ENCODE assay signal across 14 cellular contexts in the genomic region with DNA sequence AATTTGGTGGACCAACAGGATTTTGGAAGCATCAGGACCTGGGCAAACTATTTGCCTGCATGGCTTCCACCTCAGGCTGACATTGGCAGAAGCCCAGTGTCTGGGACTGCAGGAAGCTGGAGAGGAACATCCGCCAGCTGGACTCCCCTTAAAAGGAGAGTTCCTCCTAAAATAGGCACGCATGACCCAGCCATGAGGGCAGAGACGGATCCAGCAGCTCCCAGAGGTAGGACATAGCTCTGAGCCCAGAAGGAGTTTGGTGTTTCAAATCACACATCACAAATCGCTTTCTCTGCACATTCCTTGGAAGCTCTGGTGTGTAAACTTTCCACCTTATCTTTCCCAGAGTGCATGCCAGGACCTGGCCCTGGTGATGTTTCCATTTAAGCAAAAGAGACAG.
DNase-seq lines count a peak whose midpoint lies in the region; ATAC-seq and TF ChIP-seq lines count a peak whose summit lies in the region.
"Had no signal": no experiment of that assay in that cellular context is flagged by ENCODE, and none has a peak within 500 bp of the region (broad histone marks: within the 10 kb centered on the region; RNA-seq: fewer than 3 reads in every experiment).

No MANE protein-coding gene starts in this region.

- H3K9ac ChIP-seq in BLaER1: no peak overlapping the region

- TF ChIP-seq CTCF in coronary artery (IDR thresholded peaks at IDR 0.05) (no peak), psoas muscle (IDR thresholded peaks at IDR 0.05) (no peak)

- no peak overlapping the region for H3K27ac ChIP-seq in BLaER1
- H3K27ac ChIP-seq in coronary artery: peak overlapping the region in 1 of 2 donors; percentile 85
- no peak overlapping the region for H3K27ac ChIP-seq in psoas muscle
- H3K27ac ChIP-seq: esophagus squamous epithelium had no signal

- H3K27me3 ChIP-seq in BLaER1 (no peaks in the 10 kb centered on the region), psoas muscle (ENCODE audit: insufficient read depth in 3 of 3, low read length in 2 of 3) (no peaks in the 10 kb centered on the region)
- H3K27me3 ChIP-seq: esophagus squamous epithelium had no signal

- no peak for ATAC-seq in left colon
- peak; percentile 73 to 96 (median 84) for ATAC-seq in psoas muscle
- ATAC-seq: activated T-cell treated with anti-CD3 and anti-CD28 coated beads, Interleukin-2, amount 50 U/mL, for 72 hours had no signal

- peaks cover 23% of the 10 kb centered on the region for H3K4me1 ChIP-seq in BLaER1
- peaks cover 9% of the 10 kb centered on the region for H3K4me1 ChIP-seq in psoas muscle

- H3K36me3 ChIP-seq in BLaER1 (no peaks in the 10 kb centered on the region), psoas muscle (ENCODE audit: insufficient read depth in 1 of 2, low read depth in 1 of 2) (no peaks in the 10 kb centered on the region)
- H3K36me3 ChIP-seq: esophagus squamous epithelium had no signal

- intact Hi-C loops in left colon (cut with DNase I, micrococcal nuclease): no loop called here
- intact Hi-C loops in psoas muscle (cut with DNase I): no loop called here

- H3K4me3 ChIP-seq in BLaER1: no peak overlapping the region
- no peak overlapping the region for H3K4me3 ChIP-seq in coronary artery
- no peak overlapping the region for H3K4me3 ChIP-seq in psoas muscle
- H3K4me3 ChIP-seq: esophagus squamous epithelium had no signal

- H3K9me3 ChIP-seq in BLaER1: no peaks in the 10 kb centered on the region
- H3K9me3 ChIP-seq in psoas muscle: no peaks in the 10 kb centered on the region
- H3K9me3 ChIP-seq: esophagus squamous epithelium had no signal

- H3K4me2 ChIP-seq in BLaER1: 0 out of 2 replicates have a peak overlapping the region, but pooled peaks have one; percentile 17

- DNase-seq in coronary artery (ENCODE audit: low spot score): peak; percentile 78
- peak; percentile 22 to 31 for DNase-seq in left colon
- peak; percentile 31 to 75 for DNase-seq in psoas muscle
- DNase-seq in C1 segment of cervical spinal cord (lab: John Stamatoyannopoulos, UW): no peak
- no peak for DNase-seq in NCI-H2081 treated with DMSO at 0.1 percent for 48 hours (lab: John Stamatoyannopoulos, UW)
- no peak for DNase-seq in A172 (ENCODE audit: low spot score)
- DNase-seq in inferior parietal cortex (ENCODE audit: extremely low spot score): no peak
- DNase-seq: activated CD4-positive, alpha-beta T cell treated with anti-CD3 and anti-CD28 coated beads, Interleukin-2, amount 50 U/mL, for 1 hour; activated T-cell treated with anti-CD3 and anti-CD28 coated beads, Interleukin-2, amount 50 U/mL, for 72 hours; amygdala; esophagus squamous epithelium; NCI-H1048; stimulated activated CD4-positive, alpha-beta T cell treated with anti-CD3 and anti-CD28 coated beads, Interleukin-4, amount 100 ng/mL, for 24 hours had no signal

- H4K20me1 ChIP-seq in BLaER1: no peaks in the 10 kb centered on the region

- WGBS in psoas muscle, 3 donors: 6 to 9% (median 7%) methylated on average over 4 of the region's 4 CpGs

Comparison
In these comparisons a context has a peak if more than half of its experiments do, and no peak if none do; other contexts are left out.
1. DNase-seq: peak in coronary artery (single experiment), left colon (2 of 2) and psoas muscle (2 of 2); none in C1 segment of cervical spinal cord (0 of 14), NCI-H2081 treated with DMSO at 0.1 percent for 48 hours (single experiment), A172 (single experiment) and inferior parietal cortex (single experiment).